Comparison of ENCODE assay signal across 9 cellular contexts in the genomic region with DNA sequence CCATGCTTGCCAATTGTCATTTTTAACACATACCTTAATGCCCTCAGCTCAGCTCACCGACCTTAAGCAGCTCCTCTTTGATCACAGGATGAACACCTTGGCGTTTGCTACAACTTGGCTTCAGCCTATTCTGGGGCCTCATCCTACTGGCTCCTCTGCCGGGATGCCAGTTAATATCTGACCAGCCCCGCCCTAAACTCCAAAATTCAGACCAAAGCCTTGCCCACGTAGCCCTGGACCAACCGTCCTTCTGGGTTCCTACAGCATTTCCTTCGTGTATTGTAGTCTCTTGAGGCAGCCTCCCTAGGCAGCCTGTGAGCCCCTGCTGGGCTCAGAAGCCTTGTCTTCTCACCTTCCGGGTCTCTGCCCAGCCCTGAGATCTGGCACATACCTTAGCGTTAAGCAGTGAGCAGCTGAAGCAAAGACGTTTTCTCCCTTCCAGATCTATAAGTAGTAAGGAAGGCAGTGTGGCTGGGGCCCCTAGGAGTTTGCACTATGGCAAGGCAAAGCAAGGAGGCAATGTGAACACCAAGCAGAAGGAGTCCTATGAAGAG. TPM values are rescaled to one million over a fixed set of nuclear protein-coding genes. Genes with fewer than 3 reads are reported as not detected.
DNase-seq lines count a peak whose midpoint lies in the region; ATAC-seq, FAIRE-seq and TF ChIP-seq lines count a peak whose summit lies in the region.
"Had no signal": no experiment of that assay in that cellular context is flagged by ENCODE, and none has a peak within 500 bp of the region (broad histone marks: within the 10 kb centered on the region; RNA-seq: fewer than 3 reads in every experiment).

No MANE protein-coding gene starts in this region.

- intact Hi-C loops in CD4-positive, alpha-beta memory T cell (cut with micrococcal nuclease), result no loop called here
- intact Hi-C loops in pancreas (cut with DNase I), result no loop called here

- ATAC-seq in RWPE2 (ENCODE audit: low read depth) (no peak), pancreas (peak in 3 of 4 donors; percentile 4 to 9 (median 9)), GM19328 (IDR thresholded peaks at IDR 0.05; ENCODE audit: unreplicated experiment) (no peak)

- no peak for FAIRE-seq in pancreas (lab: Jason Lieb, UNC)

- peak overlapping the region in 1 of 7 donors; percentile 6 for H3K27ac Mint-ChIP-seq in CD4-positive, alpha-beta memory T cell

- H3K4me1 ChIP-seq in CD4-positive, alpha-beta memory T cell (ENCODE audit: insufficient read depth, low read length), result peaks cover 9% of the 10 kb centered on the region
- H3K4me1 ChIP-seq in RWPE2 (ENCODE audit: insufficient read depth, poor library complexity, severe bottlenecking), result peaks cover 6% of the 10 kb centered on the region
- H3K4me1 ChIP-seq in pancreas, result peaks cover 0 to 8% (median 0%) of the 10 kb centered on the region in 3 donors
- H3K4me1 ChIP-seq: SJCRH30 had no signal

- H3K27me3 ChIP-seq in CD4-positive, alpha-beta memory T cell (ENCODE audit: insufficient read depth, low read length), result no peaks in the 10 kb centered on the region
- H3K27me3 ChIP-seq in RWPE2 (ENCODE audit: insufficient read depth, poor library complexity, severe bottlenecking) (no peaks in the 10 kb centered on the region), pancreas (no peaks in the 10 kb centered on the region)
- H3K27me3 ChIP-seq: SJCRH30 had no signal

- POLR2A ChIA-PET in CD4-positive, alpha-beta memory T cell (lab: Charles Lee; ENCODE audit: partially characterized antibody), result no interaction called here

- peaks cover 31 to 34% of the 10 kb centered on the region in 2 donors for H3K27me3 Mint-ChIP-seq in CD4-positive, alpha-beta memory T cell

- WGBS in pancreas, 2 donors, result 22 to 24% methylated on average over 10 of the region's 10 CpGs

- DNase-seq in CD4-positive, alpha-beta memory T cell, result no peak
- no peak for DNase-seq in RWPE2 (ENCODE audit: low spot score)
- DNase-seq in fibroblast of the aortic adventitia (ENCODE audit: low read depth), result peak; percentile 3
- no peak for DNase-seq in pancreas
- DNase-seq in cerebellum (ENCODE audit: low spot score), result no peak
- no peak for DNase-seq in occipital lobe (lab: John Stamatoyannopoulos, UW)
- DNase-seq in NCI-H1436 (lab: John Stamatoyannopoulos, UW), result no peak
- DNase-seq: SJCRH30 had no signal

- H3K36me3 Mint-ChIP-seq in CD4-positive, alpha-beta memory T cell, result no peaks in the 10 kb centered on the region

- H3K4me3 Mint-ChIP-seq in CD4-positive, alpha-beta memory T cell, result peak overlapping the region in 5 of 8 donors; percentile 38 to 74 (median 53)

- no peaks in the 10 kb centered on the region for H3K36me3 ChIP-seq in CD4-positive, alpha-beta memory T cell (ENCODE audit: insufficient read depth, low read length)
- H3K36me3 ChIP-seq in RWPE2 (ENCODE audit: low read depth), result no peaks in the 10 kb centered on the region
- H3K36me3 ChIP-seq in pancreas, result no peaks in the 10 kb centered on the region
- H3K36me3 ChIP-seq: SJCRH30 had no signal

- CTCF ChIA-PET in CD4-positive, alpha-beta memory T cell (lab: Charles Lee; ENCODE audit: partially characterized antibody), result no interaction called here

- H3K4me3 ChIP-seq in CD4-positive, alpha-beta memory T cell (ENCODE audit: low read length in 2 of 2), result peak overlapping the region in 1 of 2 donors; percentile 43
- H3K4me3 ChIP-seq in RWPE2 (ENCODE audit: severe bottlenecking) (peak overlapping the region; percentile 49), fibroblast of the aortic adventitia (ENCODE audit: low read depth, low read length) (peak overlapping the region; percentile 70), pancreas (peak overlapping the region; percentile 73 to 84 (median 78))
- H3K4me3 ChIP-seq: SJCRH30 had no signal

- peaks cover 0 to 2% (median 0%) of the 10 kb centered on the region in 8 donors for H3K9me3 Mint-ChIP-seq in CD4-positive, alpha-beta memory T cell

- peaks cover 0 to 18% (median 11%) of the 10 kb centered on the region in 4 donors for H3K4me1 Mint-ChIP-seq in CD4-positive, alpha-beta memory T cell

- no peak overlapping the region for H3K27ac ChIP-seq in CD4-positive, alpha-beta memory T cell (ENCODE audit: low read depth, low read length)
- H3K27ac ChIP-seq in RWPE2 (ENCODE audit: poor library complexity, severe bottlenecking) (peak overlapping the region; percentile 18), pancreas (peak overlapping the region; percentile 32 to 71 (median 50))
- H3K27ac ChIP-seq: SJCRH30 had no signal

- TF ChIP-seq CTCF in RWPE2 (IDR thresholded peaks at IDR 0.05; ENCODE audit: poor library complexity, severe bottlenecking), result no peak
- no peak for TF ChIP-seq CTCF in fibroblast of the aortic adventitia (IDR thresholded peaks at IDR 0.05; ENCODE audit: insufficient read depth, low read length)
- no peak for TF ChIP-seq CTCF in pancreas (IDR thresholded peaks at IDR 0.05)

- H3K9me3 ChIP-seq in CD4-positive, alpha-beta memory T cell (ENCODE audit: control insufficient read depth in 1 of 2, low read length in 2 of 2), result no peaks in the 10 kb centered on the region
- no peaks in the 10 kb centered on the region for H3K9me3 ChIP-seq in RWPE2 (ENCODE audit: severe bottlenecking)
- H3K9me3 ChIP-seq in pancreas, result no peaks in the 10 kb centered on the region
- H3K9me3 ChIP-seq: SJCRH30 had no signal

RNA-seq across cellular contexts. Expression of a gene that starts 0.8 kb away (rescaled TPM):
- not detected for total RNA-seq in CD4-positive, alpha-beta memory T cell
- polyA plus RNA-seq in CD4-positive, alpha-beta memory T cell, result not detected
- total RNA-seq in fibroblast of the aortic adventitia (ENCODE audit: low replicate concordance) (0.27 and 1.4 TPM in 2 replicates), pancreas (under 1 TPM; 0.20 to 0.71 (median 0.23) TPM), cerebellum (1.3 TPM), occipital lobe (0.78 TPM)
- polyA plus RNA-seq in pancreas, result under 1 TPM; 0.15 to 0.33 TPM

Comparison
In these comparisons a context has a peak if more than half of its experiments do, and no peak if none do; other contexts are left out.
1. ATAC-seq: peak in pancreas (3 of 4); none in RWPE2 (single experiment) and GM19328 (single experiment).